Comparison of ENCODE assay signal across 8 cellular contexts in the genomic region with DNA sequence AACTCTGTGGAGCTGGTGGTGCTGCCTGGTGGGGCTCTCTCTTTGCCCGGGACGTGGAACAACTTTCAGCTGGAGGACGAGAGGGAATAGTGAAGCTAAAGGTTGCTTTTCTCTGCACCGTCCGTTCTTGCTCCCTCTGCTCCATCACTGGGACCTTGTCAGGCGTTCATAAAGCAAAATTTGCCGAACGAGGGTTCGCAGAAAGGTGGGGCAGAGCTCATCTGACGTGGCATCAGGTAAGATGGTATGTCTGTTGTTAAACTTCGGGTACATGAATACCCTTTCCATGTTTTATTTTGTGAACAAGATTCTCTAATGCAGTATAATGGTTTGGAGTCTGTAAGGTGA. TPM values are rescaled to one million over a fixed set of nuclear protein-coding genes. Genes with fewer than 3 reads are reported as not detected.
A peak's percentile ranks its signal among the peaks of the same experiment; 100 is the strongest.
DNase-seq lines count a peak whose midpoint lies in the region; ATAC-seq and TF ChIP-seq lines count a peak whose summit lies in the region.

No MANE protein-coding gene starts in this region.

- H3K4me3 Mint-ChIP-seq in chondrocyte (ENCODE audit: unreplicated experiment): peak overlapping the region; percentile 98
- H3K4me3 Mint-ChIP-seq in mesothelial cell of epicardium: peak overlapping the region; percentile 87

- H3K4me1 Mint-ChIP-seq in chondrocyte (ENCODE audit: low read depth) (peaks cover 23% of the 10 kb centered on the region), mesothelial cell of epicardium (peaks cover 19% of the 10 kb centered on the region)

- H3K27ac Mint-ChIP-seq in chondrocyte (ENCODE audit: unreplicated experiment) (peak overlapping the region; percentile 82), mesothelial cell of epicardium (peak overlapping the region; percentile 81)

- H3K27me3 ChIP-seq in MG63 (no peaks in the 10 kb centered on the region), aorta (ENCODE audit: control insufficient read depth in 1 of 2, insufficient read depth in 2 of 2, low read length in 1 of 2) (no peaks in the 10 kb centered on the region)

- no peak for DNase-seq in MG63
- DNase-seq in chondrocyte (ENCODE audit: low spot score): no peak
- DNase-seq in mesothelial cell of epicardium (ENCODE audit: low spot score in 2 of 2, unreplicated experiment in 2 of 2): no peak
- no peak for DNase-seq in aorta
- DNase-seq in occipital lobe (lab: John Stamatoyannopoulos, UW): no peak
- no peak for DNase-seq in dermis blood vessel endothelial cell

- no peak overlapping the region for H3K27ac ChIP-seq in aorta (ENCODE audit: low read depth in 1 of 2, low read length in 2 of 2)

- TF ChIP-seq CTCF in chondrocyte (IDR thresholded peaks at IDR 0.05) (no peak), mesothelial cell of epicardium (IDR thresholded peaks at IDR 0.05; ENCODE audit: unreplicated experiment) (no peak)

- 0 to 1% methylated on average over 11 of the region's 11 CpGs for WGBS in aorta, 2 donors

- intact Hi-C loops in aorta (cut with DNase I): loop anchor here in 1 of 2 donors (10.0 kb wide), 1 partner anchor 635 kb away; a partner anchor contains a TSS

- H3K9me3 ChIP-seq in ES-I3 (ENCODE audit: control insufficient read depth, insufficient read depth, low read length) (no peaks in the 10 kb centered on the region), MG63 (no peaks in the 10 kb centered on the region), aorta (ENCODE audit: control insufficient read depth, low read length) (no peaks in the 10 kb centered on the region)

- peak; percentile 1 for ATAC-seq in aorta (ENCODE audit: low FRiP score)
- no peak for ATAC-seq in GM18873 (IDR thresholded peaks at IDR 0.05; ENCODE audit: low FRiP score, unreplicated experiment)

- H3K9ac ChIP-seq in ES-I3 (ENCODE audit: low read depth, low read length): peak overlapping the region; percentile 97; the same call in 1 of the 2 replicates

- H3K4me3 ChIP-seq in MG63: peak overlapping the region; percentile 95
- H3K4me3 ChIP-seq in aorta (ENCODE audit: low read length in 2 of 2): peak overlapping the region; percentile 52 to 71

- no peaks in the 10 kb centered on the region for H3K4me1 ChIP-seq in ES-I3 (ENCODE audit: insufficient read depth, low read length)
- peaks cover 0 to 7% of the 10 kb centered on the region in 2 donors for H3K4me1 ChIP-seq in aorta (ENCODE audit: control insufficient read depth in 1 of 2, insufficient read depth in 2 of 2, low read length in 2 of 2)

- H3K9me3 Mint-ChIP-seq in chondrocyte (ENCODE audit: low read depth) (no peaks in the 10 kb centered on the region), mesothelial cell of epicardium (no peaks in the 10 kb centered on the region)

- no peaks in the 10 kb centered on the region for H3K36me3 Mint-ChIP-seq in chondrocyte (ENCODE audit: low read depth)
- no peaks in the 10 kb centered on the region for H3K36me3 Mint-ChIP-seq in mesothelial cell of epicardium

- H3K27me3 Mint-ChIP-seq in chondrocyte (ENCODE audit: low read depth) (no peaks in the 10 kb centered on the region), mesothelial cell of epicardium (ENCODE audit: low read depth) (no peaks in the 10 kb centered on the region)

- no peaks in the 10 kb centered on the region for H3K36me3 ChIP-seq in ES-I3 (ENCODE audit: insufficient read depth, low read length)
- H3K36me3 ChIP-seq in MG63: no peaks in the 10 kb centered on the region
- H3K36me3 ChIP-seq in aorta (ENCODE audit: control insufficient read depth in 1 of 2, insufficient read depth in 2 of 2, low read length in 1 of 2): no peaks in the 10 kb centered on the region

RNA-seq across cellular contexts. Expression of a gene that starts 0.4 kb away (rescaled TPM):
- total RNA-seq in MG63 (2014; rRNA removed; shearing (Covaris generic); ENCODE audit: low replicate concordance): 25.7 and 31.4 TPM in 2 replicates
- total RNA-seq in chondrocyte (16.5 to 29.7 TPM (median 18.0 TPM) in 3 replicates), mesothelial cell of epicardium (23.1 to 26.9 TPM (median 24.2 TPM) in 3 replicates), aorta (10 to 100 TPM; 19.9 to 37.2 TPM), occipital lobe (103 TPM), dermis blood vessel endothelial cell (13.1 and 15.4 TPM in 2 replicates)
- 1 to 10 TPM; 3.5 to 8.4 TPM for polyA plus RNA-seq in aorta

RNA-seq across cellular contexts. Expression of a gene that starts 20.6 kb away (rescaled TPM):
- 19.2 and 23.3 TPM in 2 replicates for total RNA-seq in MG63 (2014; rRNA removed; shearing (Covaris generic); ENCODE audit: low replicate concordance)
- total RNA-seq in chondrocyte (13.7 to 16.5 TPM (median 16.2 TPM) in 3 replicates), mesothelial cell of epicardium (17.5 to 20.5 TPM (median 20.3 TPM) in 3 replicates), aorta (10 to 100 TPM in 1 of 2 donors, 1 to 10 TPM in 1; 9.4 to 13.8 TPM), occipital lobe (6.6 TPM), dermis blood vessel endothelial cell (5.8 and 8.8 TPM in 2 replicates)
- 10 to 100 TPM in 1 of 2 donors, 1 to 10 TPM in 1; 4.5 to 27.6 TPM for polyA plus RNA-seq in aorta
